Comparison of ENCODE assay signal across 1 cellular context in genomic region chr12:113093409-113094101, GRCh38.
TF ChIP-seq lines count a peak whose summit lies in the region.

No MANE protein-coding gene starts in this region.

TF ChIP-seq in H1, 55 proteins besides CTCF, POLR2A, EP300 and RAD21:
- 0 out of 2 replicates have a peak, but pooled peaks have one; percentile 18 for TF ChIP-seq RXRA (IDR thresholded peaks at IDR 0.05; ENCODE audit: insufficient read depth, low read depth, low read length)
- TF ChIP-seq BACH1 (IDR thresholded peaks at IDR 0.05; ENCODE audit: low read length) = no peak
